29 cellular contexts compared by ENCODE assay signal in genomic region chr1:235659186-235659771, GRCh38. TPM values are rescaled to one million over a fixed set of nuclear protein-coding genes. Genes with fewer than 3 reads are reported as not detected.
"Had no signal": no experiment of that assay in that cellular context is flagged by ENCODE, and none has a peak within 500 bp of the region (broad histone marks: within the 10 kb centered on the region; RNA-seq: fewer than 3 reads in every experiment).

No MANE protein-coding gene starts in this region.

- H3K27ac Mint-ChIP-seq: naive thymus-derived CD4-positive, alpha-beta T cell; natural killer cell treated with Interleukin-12 subunit alpha and Interleukin-12 subunit beta and Interleukin-15 and Interleukin-18, amount 100 ng/mL, for 72 hours; stimulated activated effector memory CD8-positive, alpha-beta T cell treated with anti-CD3 and anti-CD28 coated beads, Interleukin-12 subunit alpha, Interleukin-12 subunit beta, amount 100 ng/mL, for 72 hours; stimulated activated naive CD8-positive, alpha-beta T cell treated with anti-CD3 and anti-CD28 coated beads, Interleukin-15, Interleukin-2, amounts not matched to agents 100 ng/mL and 50 ng/mL, for 24 hours; type B pancreatic cell had no signal

- H3K9me3 ChIP-seq: left ventricle myocardium inferior, mucosa of descending colon, pancreas, prostate gland, suprapubic skin, thoracic aorta, tibial artery, uterus had no signal

- H3K4me3 Mint-ChIP-seq: naive thymus-derived CD4-positive, alpha-beta T cell; natural killer cell treated with Interleukin-12 subunit alpha and Interleukin-12 subunit beta and Interleukin-15 and Interleukin-18, amount 100 ng/mL, for 72 hours; stimulated activated effector memory CD8-positive, alpha-beta T cell treated with anti-CD3 and anti-CD28 coated beads, Interleukin-12 subunit alpha, Interleukin-12 subunit beta, amount 100 ng/mL, for 72 hours; stimulated activated naive CD8-positive, alpha-beta T cell treated with anti-CD3 and anti-CD28 coated beads, Interleukin-15, Interleukin-2, amounts not matched to agents 100 ng/mL and 50 ng/mL, for 24 hours; type B pancreatic cell had no signal

- H3K36me3 Mint-ChIP-seq: natural killer cell treated with Interleukin-12 subunit alpha and Interleukin-12 subunit beta and Interleukin-15 and Interleukin-18, amount 100 ng/mL, for 72 hours had no signal

- DNase-seq: hippocampal formation; left ventricle myocardium inferior; mesendoderm; midbrain; mucosa of descending colon; naive thymus-derived CD4-positive, alpha-beta T cell; pancreas; posterior cingulate gyrus; retina; right cardiac atrium; small intestine; spleen; stimulated activated CD4-positive, alpha-beta T cell treated with anti-CD3 and anti-CD28 coated beads, Interleukin-4, amount 100 ng/mL, for 24 hours; stimulated activated naive CD4-positive, alpha-beta T cell; tibial artery; uterus had no signal

- H3K36me3 ChIP-seq: prostate gland, uterus had no signal

- ATAC-seq: mucosa of descending colon; naive thymus-derived CD4-positive, alpha-beta T cell; natural killer cell treated with Interleukin-12 subunit alpha and Interleukin-12 subunit beta and Interleukin-15 and Interleukin-18, amount 100 ng/mL, for 72 hours; pancreas; right cardiac atrium; sciatic nerve; stimulated activated effector memory CD8-positive, alpha-beta T cell treated with anti-CD3 and anti-CD28 coated beads, Interleukin-12 subunit alpha, Interleukin-12 subunit beta, amount 100 ng/mL, for 72 hours had no signal

- FAIRE-seq: islet of Langerhans, pancreas, small intestine had no signal

- H3K9me3 Mint-ChIP-seq: natural killer cell treated with Interleukin-12 subunit alpha and Interleukin-12 subunit beta and Interleukin-15 and Interleukin-18, amount 100 ng/mL, for 72 hours; stimulated activated effector memory CD8-positive, alpha-beta T cell treated with anti-CD3 and anti-CD28 coated beads, Interleukin-12 subunit alpha, Interleukin-12 subunit beta, amount 100 ng/mL, for 72 hours; stimulated activated naive CD8-positive, alpha-beta T cell treated with anti-CD3 and anti-CD28 coated beads, Interleukin-15, Interleukin-2, amounts not matched to agents 100 ng/mL and 50 ng/mL, for 24 hours; type B pancreatic cell had no signal

- H3K27me3 ChIP-seq: tibial artery, uterus had no signal

- H3K4me1 ChIP-seq: left ventricle myocardium inferior, pancreas, prostate gland, spleen, suprapubic skin, tibial artery, uterus had no signal

- H3K4me3 ChIP-seq: left ventricle myocardium inferior, lung, mucosa of descending colon, pancreas, prostate gland, spleen, suprapubic skin, thoracic aorta, tibial artery, uterus had no signal

- H3K27ac ChIP-seq: left ventricle myocardium inferior, pancreas, prostate gland, spleen, suprapubic skin, thoracic aorta, tibial artery, uterus had no signal

- H3K4me1 Mint-ChIP-seq: naive thymus-derived CD4-positive, alpha-beta T cell; stimulated activated effector memory CD8-positive, alpha-beta T cell treated with anti-CD3 and anti-CD28 coated beads, Interleukin-12 subunit alpha, Interleukin-12 subunit beta, amount 100 ng/mL, for 72 hours had no signal

RNA-seq across cellular contexts. Expression of gene GNG4, which starts 9.7 kb away (rescaled TPM):
- total RNA-seq: myocyte, right cardiac atrium, subcutaneous adipose tissue, ureter had no signal
- polyA plus RNA-seq: naive thymus-derived CD4-positive, alpha-beta T cell had no signal
